11 cellular contexts compared by ENCODE assay signal in genomic region chr2:43032248-43032893, GRCh38.
DNase-seq lines count a peak whose midpoint lies in the region; ATAC-seq and TF ChIP-seq lines count a peak whose summit lies in the region.
"Had no signal": no experiment of that assay in that cellular context is flagged by ENCODE, and none has a peak within 500 bp of the region (broad histone marks: within the 10 kb centered on the region; RNA-seq: fewer than 3 reads in every experiment).

No MANE protein-coding gene starts in this region.

- intact Hi-C loops in dendritic cell treated with granulocyte-macrophage colony-stimulating factor and Interleukin-4, amounts not matched to agents 40 ng/mL and 50 ng/mL, for 4 days (cut with micrococcal nuclease): no loop called here

- no peak for ATAC-seq in SK-N-SH treated with all-trans-retinoic acid at 6 μM for 48 hours

- H3K27ac ChIP-seq in liver (ENCODE audit: low read depth in 1 of 2, low read length in 2 of 2) (peak overlapping the region; percentile 11 to 18), skeletal muscle tissue (ENCODE audit: low read depth, low read length) (peak overlapping the region; percentile 25)
- H3K27ac ChIP-seq: neutrophil had no signal

- peaks cover 0 to 4% (median 0%) of the 10 kb centered on the region in 4 donors for H3K4me1 ChIP-seq in liver (ENCODE audit: control insufficient read depth in 4 of 4, insufficient read depth in 4 of 4, low read length in 3 of 4)
- peaks cover 11 to 15% (median 14%) of the 10 kb centered on the region in 3 donors for H3K4me1 ChIP-seq in skeletal muscle tissue (ENCODE audit: control insufficient read depth in 3 of 3, insufficient read depth in 3 of 3, low read length in 3 of 3)

- H3K4me3 Mint-ChIP-seq in dendritic cell treated with granulocyte-macrophage colony-stimulating factor and Interleukin-4, amounts not matched to agents 40 ng/mL and 50 ng/mL, for 4 days: no peak overlapping the region

- peak overlapping the region; percentile 12 for H3K27ac Mint-ChIP-seq in dendritic cell treated with granulocyte-macrophage colony-stimulating factor and Interleukin-4, amounts not matched to agents 40 ng/mL and 50 ng/mL, for 4 days

- 60% methylated on average over 14 of the region's 14 CpGs for WGBS in liver

- H3K4me1 Mint-ChIP-seq in dendritic cell treated with granulocyte-macrophage colony-stimulating factor and Interleukin-4, amounts not matched to agents 40 ng/mL and 50 ng/mL, for 4 days (ENCODE audit: low read depth): peaks cover 24% of the 10 kb centered on the region

- TF ChIP-seq RAD21 in liver (IDR thresholded peaks at IDR 0.05): no peak

- H3K9ac ChIP-seq in liver (ENCODE audit: low read depth in 1 of 2, low read length in 2 of 2) (no peak overlapping the region), skeletal muscle tissue (ENCODE audit: low read depth in 1 of 3, low read length in 3 of 3) (peak overlapping the region in 1 of 3 donors; percentile 33)

- H3K4me3 ChIP-seq in liver (ENCODE audit: low read depth in 1 of 3, low read length in 3 of 3) (no peak overlapping the region), skeletal muscle tissue (ENCODE audit: low read length in 3 of 3) (peak overlapping the region in 1 of 3 donors; percentile 22)

- TF ChIP-seq CTCF in liver (IDR thresholded peaks at IDR 0.05; ENCODE audit: low read depth, low read length, missing input control): no peak
- TF ChIP-seq CTCF in GM10266 (IDR thresholded peaks at IDR 0.05; ENCODE audit: control insufficient read depth, insufficient read depth, low read depth, missing control alignments): no peak

- H3K27me3 Mint-ChIP-seq in dendritic cell treated with granulocyte-macrophage colony-stimulating factor and Interleukin-4, amounts not matched to agents 40 ng/mL and 50 ng/mL, for 4 days: peaks cover 1% of the 10 kb centered on the region

- H3K36me3 Mint-ChIP-seq in dendritic cell treated with granulocyte-macrophage colony-stimulating factor and Interleukin-4, amounts not matched to agents 40 ng/mL and 50 ng/mL, for 4 days (ENCODE audit: low read depth): no peaks in the 10 kb centered on the region

- DNase-seq in HT-29 (ENCODE audit: low spot score) (peak; percentile 81), GM10266 (ENCODE audit: extremely low spot score) (no peak), SK-N-DZ (ENCODE audit: low spot score) (no peak), A172 (ENCODE audit: low spot score) (no peak)
- DNase-seq: activated CD4-positive, alpha-beta T cell treated with anti-CD3 and anti-CD28 coated beads for 4 hours; NCI-H1436 had no signal

- H3K9me3 Mint-ChIP-seq in dendritic cell treated with granulocyte-macrophage colony-stimulating factor and Interleukin-4, amounts not matched to agents 40 ng/mL and 50 ng/mL, for 4 days: no peaks in the 10 kb centered on the region

- H3K27me3 ChIP-seq in liver (ENCODE audit: control insufficient read depth in 4 of 4, insufficient read depth in 4 of 4, low read length in 3 of 4): no peaks in the 10 kb centered on the region
- H3K27me3 ChIP-seq in skeletal muscle tissue (ENCODE audit: control insufficient read depth in 3 of 3, insufficient read depth in 3 of 3, low read length in 3 of 3): no peaks in the 10 kb centered on the region
- H3K27me3 ChIP-seq: neutrophil had no signal

- H3K9me3 ChIP-seq in liver (ENCODE audit: control insufficient read depth in 4 of 4, low read length in 3 of 4) (no peaks in the 10 kb centered on the region), skeletal muscle tissue (ENCODE audit: control insufficient read depth in 3 of 3, low read length in 3 of 3) (no peaks in the 10 kb centered on the region)
- H3K9me3 ChIP-seq: neutrophil had no signal

- no peaks in the 10 kb centered on the region for H3K36me3 ChIP-seq in liver (ENCODE audit: control insufficient read depth in 4 of 4, insufficient read depth in 3 of 4, low read depth in 1 of 4, low read length in 3 of 4)
- H3K36me3 ChIP-seq in skeletal muscle tissue (ENCODE audit: control insufficient read depth in 3 of 3, insufficient read depth in 3 of 3, low read length in 3 of 3): no peaks in the 10 kb centered on the region
- H3K36me3 ChIP-seq: neutrophil had no signal

TF ChIP-seq in liver, 16 proteins besides CTCF, POLR2A, EP300 and RAD21:
- TF ChIP-seq SP1 (IDR thresholded peaks at IDR 0.05) (peak; percentile 29), ZBTB33 (IDR thresholded peaks at IDR 0.05) (no peak)

TF ChIP-seq in SK-N-SH treated with all-trans-retinoic acid at 6 μM for 48 hours, 23 proteins besides CTCF, POLR2A, EP300 and RAD21:
- TF ChIP-seq OSR1 (CRISPR knock-in tag; IDR thresholded peaks at IDR 0.05) (no peak), POU6F1 (CRISPR knock-in tag; IDR thresholded peaks at IDR 0.05; ENCODE audit: borderline replicate concordance, low read depth) (no peak), TCF4 (CRISPR knock-in tag; IDR thresholded peaks at IDR 0.05; ENCODE audit: borderline replicate concordance) (no peak), ZFP30 (CRISPR knock-in tag; IDR thresholded peaks at IDR 0.05) (no peak), RARB (CRISPR knock-in tag; IDR thresholded peaks at IDR 0.05) (no peak), ZNF565 (CRISPR knock-in tag; conservative IDR thresholded peaks at IDR 0.05; ENCODE audit: low read depth) (no peak), ZFP3 (CRISPR knock-in tag; IDR thresholded peaks at IDR 0.05) (no peak), ESRRG (CRISPR knock-in tag; IDR thresholded peaks at IDR 0.05) (no peak), PATZ1 (CRISPR knock-in tag; IDR thresholded peaks at IDR 0.05; ENCODE audit: borderline replicate concordance) (no peak), GLIS3 (CRISPR knock-in tag; IDR thresholded peaks at IDR 0.05) (no peak), CSDC2 (CRISPR knock-in tag; IDR thresholded peaks at IDR 0.05) (no peak), TOX (CRISPR knock-in tag; IDR thresholded peaks at IDR 0.05; ENCODE audit: borderline replicate concordance) (no peak), SNAI2 (CRISPR knock-in tag; IDR thresholded peaks at IDR 0.05) (no peak), CREB5 (CRISPR knock-in tag; IDR thresholded peaks at IDR 0.05; ENCODE audit: low read depth) (no peak), ZNF8 (CRISPR knock-in tag; IDR thresholded peaks at IDR 0.05) (no peak), BACH2 (CRISPR knock-in tag; IDR thresholded peaks at IDR 0.05; ENCODE audit: borderline replicate concordance) (no peak), ISL1 (CRISPR knock-in tag; IDR thresholded peaks at IDR 0.05) (no peak), PPARA (CRISPR knock-in tag; IDR thresholded peaks at IDR 0.05; ENCODE audit: borderline replicate concordance) (no peak), CSRNP3 (CRISPR knock-in tag; IDR thresholded peaks at IDR 0.05) (no peak)
